5 cellular contexts compared by ENCODE assay signal in the genomic region with DNA sequence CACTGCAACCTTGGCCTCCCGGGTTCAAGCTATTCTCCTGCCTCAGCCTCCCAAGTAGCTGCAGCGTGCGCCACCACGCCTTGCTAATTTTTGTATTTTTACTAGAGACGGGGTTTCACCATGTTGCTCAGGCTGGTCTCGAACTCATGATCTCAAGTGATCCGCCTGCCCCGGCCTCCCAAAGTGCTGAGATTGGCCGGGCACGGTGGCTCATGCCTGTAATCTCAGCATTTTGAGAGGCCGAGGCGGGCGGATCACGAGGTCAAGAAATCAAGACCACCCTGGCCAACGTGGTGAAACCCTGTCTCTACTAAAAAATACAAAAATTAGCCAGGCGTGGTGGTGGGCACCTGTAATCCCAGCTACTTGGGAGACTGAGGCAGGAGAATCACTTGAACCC. TPM values are rescaled to one million over a fixed set of nuclear protein-coding genes. Genes with fewer than 3 reads are reported as not detected.
"Had no signal": no experiment of that assay in that cellular context is flagged by ENCODE, and none has a peak within 500 bp of the region (broad histone marks: within the 10 kb centered on the region; RNA-seq: fewer than 3 reads in every experiment).

No MANE protein-coding gene starts in this region.

RNA-seq across cellular contexts. Expression of gene TLDC2, which starts 57.6 kb away (rescaled TPM):
- total RNA-seq: osteoblast, right cardiac atrium, smooth muscle cell, temporal lobe had no signal
- polyA plus RNA-seq: neural cell, smooth muscle cell had no signal
